In the genomic region with DNA sequence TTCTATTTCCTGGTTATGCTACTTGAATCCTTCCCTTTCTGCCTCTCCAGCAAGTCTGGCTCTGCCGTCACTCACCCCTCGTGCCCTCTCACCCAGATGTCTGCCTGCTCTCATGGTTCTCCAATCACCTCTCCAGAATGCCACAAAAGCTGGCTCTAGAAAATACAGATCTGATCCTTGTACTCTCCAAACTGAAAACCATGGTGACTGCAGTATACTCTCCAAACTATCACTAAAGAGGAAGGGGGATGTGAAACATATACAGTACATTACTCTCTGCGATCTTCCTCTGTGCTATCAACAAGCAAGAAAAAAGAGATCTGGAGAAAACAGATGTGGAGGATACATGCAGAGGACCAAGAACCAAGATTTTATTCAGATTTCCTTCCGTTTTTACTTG, we compare ENCODE assay signal across 8 cellular contexts.
DNase-seq lines count a peak whose midpoint lies in the region; ATAC-seq lines count a peak whose summit lies in the region.

No MANE protein-coding gene starts in this region.

- H3K27me3 ChIP-seq in BLaER1 treated with 17β-estradiol and CSF1 and Interleukin-3, amounts not matched to agents 10 nM and 100 nM, result no peaks in the 10 kb centered on the region

- H3K4me2 ChIP-seq in BLaER1 treated with 17β-estradiol and CSF1 and Interleukin-3, amounts not matched to agents 10 nM and 100 nM, result peak overlapping the region; percentile 12 to 92 (median 71); a peak in 18 of 22 replicates

- H3K9me3 ChIP-seq in BLaER1 treated with 17β-estradiol and CSF1 and Interleukin-3, amounts not matched to agents 10 nM and 100 nM (replicated peaks in 1 of 11), result 0 out of 22 replicates have a peak, but pooled peaks cover 0 to 4% (median 0%) of the 10 kb centered on the region in 11 experiments

- H4K20me1 ChIP-seq in BLaER1 treated with 17β-estradiol and CSF1 and Interleukin-3, amounts not matched to agents 10 nM and 100 nM, result peaks cover 0 to 62% (median 0%) of the 10 kb centered on the region in 11 experiments; a peak in 4 of 22 replicates

- DNase-seq in NOMO-1 treated with DMSO at 0.1 percent for 48 hours (lab: John Stamatoyannopoulos, UW; ENCODE audit: unreplicated experiment) (peak; percentile 78), left ventricle myocardium superior (peak; percentile 68), cortex of kidney (lab: John Stamatoyannopoulos, UW) (no peak), SW 1271 (lab: John Stamatoyannopoulos, UW) (no peak)
- no peak for DNase-seq in effector CD4-positive, alpha-beta T cell

- peak; percentile 67 for ATAC-seq in GM21515 (IDR thresholded peaks at IDR 0.05; ENCODE audit: unreplicated experiment)
- ATAC-seq in left ventricle myocardium superior, result peak; percentile 89
- ATAC-seq in GM19463 (IDR thresholded peaks at IDR 0.05; ENCODE audit: unreplicated experiment), result no peak

- intact Hi-C loops in left ventricle myocardium superior (cut with micrococcal nuclease), result no loop called here

- peak overlapping the region in 6 of 11 experiments; percentile 15 to 69 (median 38); a peak in 9 of 22 replicates for H3K27ac ChIP-seq in BLaER1 treated with 17β-estradiol and CSF1 and Interleukin-3, amounts not matched to agents 10 nM and 100 nM

- H3K4me1 ChIP-seq in BLaER1 treated with 17β-estradiol and CSF1 and Interleukin-3, amounts not matched to agents 10 nM and 100 nM, result peaks cover 13 to 52% (median 19%) of the 10 kb centered on the region in 10 experiments

- H3K9ac ChIP-seq in BLaER1 treated with 17β-estradiol and CSF1 and Interleukin-3, amounts not matched to agents 10 nM and 100 nM, result peak overlapping the region in 1 of 11 experiments; percentile 30; a peak in 1 of 22 replicates

- H3K36me3 ChIP-seq in BLaER1 treated with 17β-estradiol and CSF1 and Interleukin-3, amounts not matched to agents 10 nM and 100 nM, result peaks cover 0 to 23% (median 0%) of the 10 kb centered on the region in 11 experiments; a peak in 5 of 22 replicates

- no peak overlapping the region for H3K4me3 ChIP-seq in BLaER1 treated with 17β-estradiol and CSF1 and Interleukin-3, amounts not matched to agents 10 nM and 100 nM

Comparison
In these comparisons a context has a peak if more than half of its experiments do, and no peak if none do; other contexts are left out.
1. DNase-seq: peak in NOMO-1 treated with DMSO at 0.1 percent for 48 hours (single experiment) and left ventricle myocardium superior (single experiment); none in cortex of kidney (single experiment), SW 1271 (0 of 2) and effector CD4-positive, alpha-beta T cell (single experiment).